ENCODE assay signal across 19 cellular contexts in the genomic region with DNA sequence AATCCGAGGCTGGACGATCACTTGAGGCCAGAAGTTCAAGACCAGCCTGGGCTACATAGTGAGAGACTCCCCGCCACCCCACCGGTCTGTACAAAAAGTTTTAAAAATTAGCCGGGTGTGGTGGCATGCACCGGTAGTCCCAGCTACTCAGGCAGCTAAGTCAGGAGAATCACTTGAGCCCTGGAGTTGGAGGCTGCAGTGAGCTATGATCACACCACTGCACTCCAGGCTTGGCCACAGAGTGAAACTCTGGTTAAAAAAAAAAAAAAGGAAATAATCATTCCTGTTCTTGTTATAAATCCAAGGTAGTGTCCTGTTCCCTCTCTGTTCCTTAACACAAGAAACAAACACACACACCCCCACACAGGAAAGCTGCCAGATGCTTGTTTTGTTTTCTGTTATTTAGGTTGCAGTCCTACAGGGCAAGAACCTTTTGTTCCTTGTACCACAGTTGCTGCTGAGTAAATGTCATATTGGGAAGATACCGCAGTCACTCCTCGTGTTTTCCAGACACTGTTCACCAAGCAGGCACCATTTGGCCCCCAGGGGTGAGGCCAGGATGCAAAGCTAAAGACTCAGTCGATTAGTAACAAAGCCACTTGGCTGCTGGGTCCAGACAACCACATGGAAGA. TPM values are rescaled to one million over a fixed set of nuclear protein-coding genes. Genes with fewer than 3 reads are reported as not detected.
DNase-seq lines count a peak whose midpoint lies in the region; ATAC-seq, FAIRE-seq and TF ChIP-seq lines count a peak whose summit lies in the region.
"Had no signal": no experiment of that assay in that cellular context is flagged by ENCODE, and none has a peak within 500 bp of the region (broad histone marks: within the 10 kb centered on the region; RNA-seq: fewer than 3 reads in every experiment).

No MANE protein-coding gene starts in this region.

- H3K27ac ChIP-seq in C4-2B: peak overlapping the region; percentile 77
- H3K27ac ChIP-seq in K562 (ENCODE audit: extremely low read depth, low read depth, low read length): no peak overlapping the region

- H3K4me1 ChIP-seq in K562 (replicated peaks in 1 of 2; ENCODE audit: control insufficient read depth in 2 of 2, insufficient read depth in 2 of 2, low read length in 2 of 2) (peaks cover 0 to 6% of the 10 kb centered on the region in 2 experiments; a peak in 1 of 5 replicates), Caco-2 (no peaks in the 10 kb centered on the region)

- H2AFZ ChIP-seq in K562 (ENCODE audit: low read depth, low read length): no peak overlapping the region

- no peaks in the 10 kb centered on the region for H3K79me2 ChIP-seq in K562 (ENCODE audit: control insufficient read depth, insufficient read depth, low read length)

- H3K36me3 Mint-ChIP-seq in Caco-2 (ENCODE audit: insufficient read depth, unreplicated experiment): peaks cover 73% of the 10 kb centered on the region

- no peak for ATAC-seq in K562
- ATAC-seq in Right ventricle myocardium superior (ENCODE audit: poor library complexity): peak; percentile 72

- WGBS in K562 (ENCODE audit: insufficient coverage, low coverage, missing lambda C conversion rate): 91% methylated on average over 7 of the region's 9 CpGs

- no peak for TF ChIP-seq RAD21 in K562 (CRISPR knock-in tag; conservative IDR thresholded peaks at IDR 0.05 in 1 of 2, IDR thresholded peaks at IDR 0.05 in 1 of 2)

- H3K36me3 ChIP-seq in K562 (ENCODE audit: control insufficient read depth, insufficient read depth, low read length) (peaks cover 46% of the 10 kb centered on the region; the same call in 1 of the 3 replicates), Caco-2 (ENCODE audit: control insufficient read depth, insufficient read depth, low read length) (no peaks in the 10 kb centered on the region; the same call in 1 of the 2 replicates)

- no peak overlapping the region for H3K9ac ChIP-seq in K562 (ENCODE audit: insufficient read depth in 1 of 2, low read depth in 2 of 2, low read length in 2 of 2)

- peak; percentile 6 for FAIRE-seq in K562 (lab: Jason Lieb, UNC)
- no peak for FAIRE-seq in RCC 7860 (lab: Jason Lieb, UNC)

- TF ChIP-seq CTCF in C4-2B (conservative IDR thresholded peaks at IDR 0.05): no peak
- TF ChIP-seq CTCF in K562 (IDR thresholded peaks at IDR 0.05 in 2 of 3, conservative IDR thresholded peaks at IDR 0.05 in 1 of 3; ENCODE audit: insufficient read depth in 2 of 3, low read depth in 1 of 3, low read length in 3 of 3): no peak
- TF ChIP-seq CTCF in Caco-2 (IDR thresholded peaks at IDR 0.05; ENCODE audit: insufficient read depth in 1 of 2, low read depth in 1 of 2, low read length in 1 of 2, severe bottlenecking in 1 of 2, unreplicated experiment in 1 of 2): no peak

- H3K9me1 ChIP-seq in K562 (ENCODE audit: control insufficient read depth, insufficient read depth, low read length): no peaks in the 10 kb centered on the region

- BruUV-seq in K562 (replicated peaks; lab: Mats Ljungman, UMichigan) (no TSS peak), Caco-2 (replicated peaks; lab: Mats Ljungman, UMichigan) (no TSS peak)

- H3K4me2 ChIP-seq in K562 (ENCODE audit: insufficient read depth, low read length): no peak overlapping the region

- H3K27me3 Mint-ChIP-seq in Caco-2 (ENCODE audit: insufficient read depth, unreplicated experiment): no peaks in the 10 kb centered on the region

- no peak for DNase-seq in K562 (ENCODE audit: extremely low read depth in 1 of 4, low spot score in 3 of 4)
- peak; percentile 52 for DNase-seq in Right ventricle myocardium superior
- DNase-seq in renal cortical epithelial cell (ENCODE audit: low read depth): peak; percentile 76
- no peak for DNase-seq in RCC 7860 (ENCODE audit: low spot score)
- no peak for DNase-seq in putamen (ENCODE audit: low spot score)
- DNase-seq in HEK293T (ENCODE audit: extremely low spot score): no peak
- no peak for DNase-seq in Caco-2
- DNase-seq: activated CD4-positive, alpha-beta T cell treated with anti-CD3 and anti-CD28 coated beads for 4 hours; activated T-cell treated with anti-CD3 and anti-CD28 coated beads, Interleukin-2, amount 50 U/mL, for 1 hour; AML-193; DMS53; effector CD4-positive, alpha-beta T cell; kidney glomerular epithelial cell; NCI-H2081; NCI-H82; sigmoid colon; T-helper 9 cell had no signal

- in situ Hi-C loops in K562 (cut with MboI): no loop called here

- H3K4me3 ChIP-seq in K562 (no peak overlapping the region), Caco-2 (ENCODE audit: low read depth, low read length) (no peak overlapping the region)

- POLR2A ChIA-PET in K562 (lab: Yijun Ruan, JAX) (interaction anchor here (1.3 to 1.5 kb wide), 2 partner anchors 9 to 12 kb away, joined by 3 to 4 read pairs; no protein-coding TSS in a partner anchor), HEK293T (lab: Yijun Ruan, JAX) (no interaction called here), Caco-2 (lab: Charles Lee) (no interaction called here)

- TF ChIP-seq EP300 in K562 (IDR thresholded peaks at IDR 0.05; ENCODE audit: low read length): no peak

- H3K4me3 Mint-ChIP-seq in Caco-2 (ENCODE audit: unreplicated experiment): no peak overlapping the region

- no peaks in the 10 kb centered on the region for H3K4me1 Mint-ChIP-seq in Caco-2 (ENCODE audit: low read depth, unreplicated experiment)
- H3K4me1 Mint-ChIP-seq: nephron had no signal

- H3K9me3 ChIP-seq in K562 (replicated peaks; ENCODE audit: control insufficient read depth, insufficient read depth, low read depth, low read length) (no peaks in the 10 kb centered on the region), Caco-2 (no peaks in the 10 kb centered on the region)
- H3K9me3 ChIP-seq: sigmoid colon had no signal

- H3K27ac Mint-ChIP-seq in Caco-2 (ENCODE audit: unreplicated experiment): no peak overlapping the region
- H3K27ac Mint-ChIP-seq: nephron had no signal

- intact Hi-C loops in K562 (cut with micrococcal nuclease) (no loop called here), Right ventricle myocardium superior (cut with DNase I) (no loop called here), Caco-2 (cut with micrococcal nuclease; ENCODE audit: unreplicated experiment) (no loop called here)

- H3K9me3 Mint-ChIP-seq in Caco-2 (ENCODE audit: unreplicated experiment): no peaks in the 10 kb centered on the region
- H3K9me3 Mint-ChIP-seq: nephron had no signal

- no peaks in the 10 kb centered on the region for H4K20me1 ChIP-seq in K562 (replicated peaks; ENCODE audit: control insufficient read depth, insufficient read depth, low read length)

- no peaks in the 10 kb centered on the region for H3K27me3 ChIP-seq in K562 (ENCODE audit: control insufficient read depth in 2 of 2, insufficient read depth in 2 of 2, low read length in 2 of 2)
- no peaks in the 10 kb centered on the region for H3K27me3 ChIP-seq in Caco-2 (replicated peaks; ENCODE audit: control insufficient read depth, insufficient read depth, low read length)

- no peak for TF ChIP-seq POLR2A in K562 (conservative IDR thresholded peaks at IDR 0.05)

- CTCF ChIA-PET in K562 (lab: Yijun Ruan, JAX; ENCODE audit: low intra/inter-chr PET ratio) (no interaction called here), HEK293T (lab: Yijun Ruan, JAX) (interaction anchor here (1.2 kb wide), 1 partner anchor 79 kb away, joined by 3 read pairs; no protein-coding TSS in a partner anchor), Caco-2 (lab: Charles Lee) (interaction anchor here (0.8 kb wide), 2 partner anchors 41 to 80 kb away, joined by 3 read pairs; no protein-coding TSS in a partner anchor)

TF ChIP-seq in HEK293T, 16 proteins besides CTCF, POLR2A, EP300 and RAD21 (continues in another document):
- no peak for TF ChIP-seq TARDBP (IDR thresholded peaks at IDR 0.05)
- TF ChIP-seq SUZ12 (IDR thresholded peaks at IDR 0.05): no peak
- TF ChIP-seq SP1 (IDR thresholded peaks at IDR 0.05): no peak

RNA-seq across cellular contexts. Expression of a gene that starts 28.9 kb away (rescaled TPM):
- total RNA-seq in K562 (2011; cell fraction: chromatin; rRNA removed; ENCODE audit: low replicate concordance): not detected in 2 replicates
- total RNA-seq in K562 (2011; cell fraction: nucleolus; rRNA removed): not detected in 2 replicates
- not detected in 2 replicates for total RNA-seq in K562 (2011; cell fraction: nucleoplasm; rRNA removed)
- total RNA-seq in K562 (2014; rRNA removed): not detected in 2 replicates
- not detected in 2 replicates for total RNA-seq in K562 (2014; rRNA removed; fragmentation: Illumina TruSeq; extraction: Trizol)
- total RNA-seq in K562 (2015; rRNA removed; fragmentation: Illumina TruSeq; extraction: Trizol): not detected in 2 replicates
- not detected in 2 replicates for total RNA-seq in K562 (2021)
- not detected in 2 replicates for polyA plus RNA-seq in K562 (2011; rRNA removed)
- not detected in 2 replicates for polyA plus RNA-seq in K562 (2011; cell fraction: cytosol; rRNA removed)
- not detected in 2 replicates for polyA plus RNA-seq in K562 (2011; cell fraction: nucleus; rRNA removed)
- polyA plus RNA-seq in K562 (2012): not detected in 2 replicates
- polyA plus RNA-seq in K562 (2014; fragmentation: Illumina TruSeq; extraction: Trizol): not detected in 2 replicates
- polyA plus RNA-seq in K562 (2014; fragmentation: Nextera tagmentation; extraction: Ambion mirVana): not detected
- not detected in 2 replicates for polyA plus RNA-seq in K562 (2014; rRNA removed)
- not detected in 2 replicates for polyA minus RNA-seq in K562 (2011; rRNA and poly(A)+ RNA removed)
- polyA minus RNA-seq in K562 (2011; cell fraction: cytosol; rRNA and poly(A)+ RNA removed): not detected in 2 replicates
- polyA minus RNA-seq in K562 (2011; cell fraction: nucleus; rRNA and poly(A)+ RNA removed): not detected in 2 replicates
- 18.9 TPM for total RNA-seq in Right ventricle myocardium superior
- not detected in 2 replicates for total RNA-seq in renal cortical epithelial cell
- total RNA-seq in Caco-2 (2022): not detected in 2 replicates

RNA-seq across cellular contexts. Expression of a gene that starts 33.0 kb away (rescaled TPM):
- total RNA-seq in K562 (2011; cell fraction: chromatin; rRNA removed; ENCODE audit: low replicate concordance): 126 and 261 TPM in 2 replicates
- total RNA-seq in K562 (2011; cell fraction: nucleolus; rRNA removed): 198 and 225 TPM in 2 replicates
- 177 and 193 TPM in 2 replicates for total RNA-seq in K562 (2011; cell fraction: nucleoplasm; rRNA removed)
- 190 and 230 TPM in 2 replicates for total RNA-seq in K562 (2014; rRNA removed)
- total RNA-seq in K562 (2014; rRNA removed; fragmentation: Illumina TruSeq; extraction: Trizol): 118 and 136 TPM in 2 replicates
- 186 and 187 TPM in 2 replicates for total RNA-seq in K562 (2015; rRNA removed; fragmentation: Illumina TruSeq; extraction: Trizol)
- total RNA-seq in K562 (2021): 251 and 261 TPM in 2 replicates
- polyA plus RNA-seq in K562 (2011; rRNA removed): 244 and 287 TPM in 2 replicates
- polyA plus RNA-seq in K562 (2011; cell fraction: cytosol; rRNA removed): 421 and 456 TPM in 2 replicates
- polyA plus RNA-seq in K562 (2011; cell fraction: nucleus; rRNA removed): 249 and 298 TPM in 2 replicates
- polyA plus RNA-seq in K562 (2012): 184 and 240 TPM in 2 replicates
- 269 and 289 TPM in 2 replicates for polyA plus RNA-seq in K562 (2014; fragmentation: Illumina TruSeq; extraction: Trizol)
- 100 to 1,000 TPM in 1 of 2 experiments, 10 to 100 TPM in 1; 82.5 to 148 TPM for polyA plus RNA-seq in K562 (2014; fragmentation: Nextera tagmentation; extraction: Ambion mirVana)
- 211 and 237 TPM in 2 replicates for polyA plus RNA-seq in K562 (2014; rRNA removed)
- 353 and 413 TPM in 2 replicates for polyA minus RNA-seq in K562 (2011; rRNA and poly(A)+ RNA removed)
- 235 and 242 TPM in 2 replicates for polyA minus RNA-seq in K562 (2011; cell fraction: cytosol; rRNA and poly(A)+ RNA removed)
- 87.8 and 105 TPM in 2 replicates for polyA minus RNA-seq in K562 (2011; cell fraction: nucleus; rRNA and poly(A)+ RNA removed)
- 71.2 TPM for total RNA-seq in Right ventricle myocardium superior
- total RNA-seq in renal cortical epithelial cell: 111 and 163 TPM in 2 replicates
- 665 and 691 TPM in 2 replicates for total RNA-seq in Caco-2 (2022)

Comparison
In these comparisons a context has a peak if more than half of its experiments do, and no peak if none do; other contexts are left out.
1. DNase-seq: peak in Right ventricle myocardium superior (single experiment) and renal cortical epithelial cell (single experiment); none in K562 (0 of 4), RCC 7860 (single experiment), putamen (single experiment), HEK293T (single experiment) and Caco-2 (0 of 2).
2. RNA of a gene that starts 28.9 kb away (total RNA-seq): 18.9 TPM in Right ventricle myocardium superior (single experiment); not detected in renal cortical epithelial cell, not detected in K562 and not detected in Caco-2; every median in the first group is over 10 times any median in the second.